13 cellular contexts compared by ENCODE assay signal in genomic region chr21:45139473-45139872, GRCh38.
"Had no signal": no experiment of that assay in that cellular context is flagged by ENCODE, and none has a peak within 500 bp of the region (broad histone marks: within the 10 kb centered on the region; RNA-seq: fewer than 3 reads in every experiment).

No MANE protein-coding gene starts in this region.

- H3K9me3 Mint-ChIP-seq: activated CD4-positive, alpha-beta T cell treated with anti-CD3 and anti-CD28 coated beads, Interleukin-2, amount 10 ng/mL, durations not matched to agents 7 days and 5 days; activated naive CD8-positive, alpha-beta T cell treated with anti-CD3 and anti-CD28 coated beads, Interleukin-2, amount 10 ng/mL, durations not matched to agents 7 days and 5 days; activated T-helper 1 cell treated with anti-CD3 and anti-CD28 coated beads, Interleukin-12 subunit alpha, Interleukin-12 subunit beta, Interleukin-2, Interleukin-4 antibody, amounts not matched to agents 30 ng/mL and 10 ng/mL and 1 ng/mL, durations not matched to agents 14 hours and 24 hours and 36 hours; nephron progenitor cell had no signal

- H3K27ac Mint-ChIP-seq: activated CD4-positive, alpha-beta T cell treated with anti-CD3 and anti-CD28 coated beads, Interleukin-2, amount 10 ng/mL, durations not matched to agents 7 days and 5 days; activated naive CD8-positive, alpha-beta T cell treated with anti-CD3 and anti-CD28 coated beads, Interleukin-2, amount 10 ng/mL, durations not matched to agents 7 days and 5 days; activated T-helper 1 cell treated with anti-CD3 and anti-CD28 coated beads, Interleukin-12 subunit alpha, Interleukin-12 subunit beta, Interleukin-2, Interleukin-4 antibody, amounts not matched to agents 30 ng/mL and 10 ng/mL and 1 ng/mL, durations not matched to agents 14 hours and 24 hours and 36 hours; nephron progenitor cell had no signal

- H3K36me3 ChIP-seq: prostate gland had no signal

- DNase-seq: activated CD4-positive, alpha-beta T cell treated with anti-CD3 and anti-CD28 coated beads, Interleukin-2, amount 10 ng/mL, durations not matched to agents 7 days and 5 days; activated naive CD8-positive, alpha-beta T cell treated with anti-CD3 and anti-CD28 coated beads, Interleukin-2, amount 10 ng/mL, durations not matched to agents 7 days and 5 days; body of pancreas; erythroblast; midbrain; nephron progenitor cell; occipital lobe; stimulated activated CD4-positive, alpha-beta T cell treated with anti-CD3 and anti-CD28 coated beads, Interleukin-2, amount 100 ng/mL, for 24 hours; stimulated activated naive CD8-positive, alpha-beta T cell treated with anti-CD3 and anti-CD28 coated beads, Interleukin-15, Interleukin-2, amounts not matched to agents 100 U/mL and 50 U/mL, for 24 hours had no signal

- ATAC-seq: body of pancreas had no signal

- H3K4me3 Mint-ChIP-seq: activated CD4-positive, alpha-beta T cell treated with anti-CD3 and anti-CD28 coated beads, Interleukin-2, amount 10 ng/mL, durations not matched to agents 7 days and 5 days; activated naive CD8-positive, alpha-beta T cell treated with anti-CD3 and anti-CD28 coated beads, Interleukin-2, amount 10 ng/mL, durations not matched to agents 7 days and 5 days; activated T-helper 1 cell treated with anti-CD3 and anti-CD28 coated beads, Interleukin-12 subunit alpha, Interleukin-12 subunit beta, Interleukin-2, Interleukin-4 antibody, amounts not matched to agents 30 ng/mL and 10 ng/mL and 1 ng/mL, durations not matched to agents 14 hours and 24 hours and 36 hours; nephron progenitor cell had no signal

- H3K27ac ChIP-seq: body of pancreas, prostate gland, right atrium auricular region, upper lobe of left lung had no signal

- H3K4me1 ChIP-seq: prostate gland had no signal

- H3K27me3 ChIP-seq: body of pancreas, right atrium auricular region, upper lobe of left lung had no signal

- H3K27me3 Mint-ChIP-seq: activated CD4-positive, alpha-beta T cell treated with anti-CD3 and anti-CD28 coated beads, Interleukin-2, amount 10 ng/mL, durations not matched to agents 7 days and 5 days; activated naive CD8-positive, alpha-beta T cell treated with anti-CD3 and anti-CD28 coated beads, Interleukin-2, amount 10 ng/mL, durations not matched to agents 7 days and 5 days had no signal

- H3K4me3 ChIP-seq: body of pancreas, prostate gland, right atrium auricular region, upper lobe of left lung had no signal

- H3K9me3 ChIP-seq: body of pancreas, prostate gland, right atrium auricular region, upper lobe of left lung had no signal
